7 cellular contexts compared by ENCODE assay signal in genomic region chr9:69758001-69758730, GRCh38. TPM values are rescaled to one million over a fixed set of nuclear protein-coding genes. Genes with fewer than 3 reads are reported as not detected.
DNase-seq lines count a peak whose midpoint lies in the region; ATAC-seq, FAIRE-seq and TF ChIP-seq lines count a peak whose summit lies in the region.

No MANE protein-coding gene starts in this region.

- FAIRE-seq in G401.6 (lab: Jason Lieb, UNC) = peak; percentile 40

- no peaks in the 10 kb centered on the region for H3K9me3 Mint-ChIP-seq in natural killer cell treated with Interleukin-12 subunit alpha and Interleukin-12 subunit beta and Interleukin-15 and Interleukin-18, amount 100 ng/mL, for 72 hours

- no peaks in the 10 kb centered on the region for H3K27me3 Mint-ChIP-seq in natural killer cell treated with Interleukin-12 subunit alpha and Interleukin-12 subunit beta and Interleukin-15 and Interleukin-18, amount 100 ng/mL, for 72 hours

- peak overlapping the region in 1 of 2 donors; percentile 98 for H3K27ac ChIP-seq in breast epithelium

- H3K4me3 Mint-ChIP-seq in natural killer cell treated with Interleukin-12 subunit alpha and Interleukin-12 subunit beta and Interleukin-15 and Interleukin-18, amount 100 ng/mL, for 72 hours = peak overlapping the region; percentile 98

- peak overlapping the region; percentile 29 to 98 for H3K27ac Mint-ChIP-seq in natural killer cell treated with Interleukin-12 subunit alpha and Interleukin-12 subunit beta and Interleukin-15 and Interleukin-18, amount 100 ng/mL, for 72 hours

- peak overlapping the region in 2 of 3 donors; percentile 43 to 92 for H3K4me3 ChIP-seq in breast epithelium

- H3K9me3 ChIP-seq in breast epithelium = no peaks in the 10 kb centered on the region

- DNase-seq in NCI-H1417 treated with DMSO at 0.1 percent for 48 hours (lab: John Stamatoyannopoulos, UW) (peak; percentile 9), breast epithelium (ENCODE audit: low spot score in 2 of 2) (no peak), SIG-M5 treated with dmso at 0.1 percent for 504 hours (lab: John Stamatoyannopoulos, UW; ENCODE audit: unreplicated experiment) (no peak)
- DNase-seq in natural killer cell treated with Interleukin-12 subunit alpha and Interleukin-12 subunit beta and Interleukin-15 and Interleukin-18, amount 100 ng/mL, for 72 hours (ENCODE audit: low spot score) = no peak
- DNase-seq in stimulated activated CD4-positive, alpha-beta T cell treated with anti-CD3 and anti-CD28 coated beads, Interleukin-2, amount 100 ng/mL, for 24 hours = no peak

- no peak for TF ChIP-seq POLR2A in breast epithelium (IDR thresholded peaks at IDR 0.05)

- H3K4me1 ChIP-seq in breast epithelium = no peaks in the 10 kb centered on the region

- H3K36me3 Mint-ChIP-seq in natural killer cell treated with Interleukin-12 subunit alpha and Interleukin-12 subunit beta and Interleukin-15 and Interleukin-18, amount 100 ng/mL, for 72 hours = peaks cover 5% of the 10 kb centered on the region

- no peak for TF ChIP-seq CTCF in breast epithelium (IDR thresholded peaks at IDR 0.05)

- no peak for ATAC-seq in natural killer cell treated with Interleukin-12 subunit alpha and Interleukin-12 subunit beta and Interleukin-15 and Interleukin-18, amount 100 ng/mL, for 72 hours
- no peak for ATAC-seq in GM21786 (IDR thresholded peaks at IDR 0.05; ENCODE audit: unreplicated experiment)

- peaks cover 21 to 28% of the 10 kb centered on the region in 2 donors for H3K4me1 Mint-ChIP-seq in natural killer cell treated with Interleukin-12 subunit alpha and Interleukin-12 subunit beta and Interleukin-15 and Interleukin-18, amount 100 ng/mL, for 72 hours (ENCODE audit: low read depth in 2 of 2)

- H3K36me3 ChIP-seq in breast epithelium = no peaks in the 10 kb centered on the region

- no peaks in the 10 kb centered on the region for H3K27me3 ChIP-seq in breast epithelium

- intact Hi-C loops in breast epithelium (cut with DNase I; ENCODE audit: low total_unique reads) = no loop called here

RNA-seq across cellular contexts. Expression of gene PTAR1, which starts 1.6 kb away (rescaled TPM):
- total RNA-seq in breast epithelium = 100 to 1,000 TPM in 1 of 3 donors, 10 to 100 TPM in 2; 80.3 to 114 (median 82.9) TPM
- 10 to 100 TPM; 34.8 to 52.1 TPM for total RNA-seq in natural killer cell treated with Interleukin-12 subunit alpha and Interleukin-12 subunit beta and Interleukin-15 and Interleukin-18, amount 100 ng/mL, for 72 hours
